ENCODE assay signal across 2 cellular contexts in genomic region chr1:201734776-201735175, GRCh38.
TF ChIP-seq lines count a peak whose summit lies in the region.

No MANE protein-coding gene starts in this region.

TF ChIP-seq in IMR-90, 13 proteins besides CTCF, POLR2A, EP300 and RAD21:
- TF ChIP-seq CHD1 (IDR thresholded peaks at IDR 0.05; ENCODE audit: low read depth, low read length): no peak
- TF ChIP-seq MAFK (IDR thresholded peaks at IDR 0.05; ENCODE audit: low read depth, low read length): no peak
- no peak for TF ChIP-seq NFE2L2 (IDR thresholded peaks at IDR 0.05; ENCODE audit: low read depth, low read length)

TF ChIP-seq in H1, 55 proteins besides CTCF, POLR2A, EP300 and RAD21:
- TF ChIP-seq E2F6 (IDR thresholded peaks at IDR 0.05) (no peak), ASH2L (IDR thresholded peaks at IDR 0.05; ENCODE audit: low read length) (no peak), CTBP2 (IDR thresholded peaks at IDR 0.05; ENCODE audit: borderline replicate concordance, insufficient read depth, insufficient read length, low read length) (no peak), JUN (IDR thresholded peaks at IDR 0.05; ENCODE audit: low read depth, low read length) (no peak), SIX5 (IDR thresholded peaks at IDR 0.05; ENCODE audit: low read depth, low read length) (no peak), SAP30 (IDR thresholded peaks at IDR 0.05; ENCODE audit: insufficient read depth, insufficient replicate concordance, low read length) (no peak), CREB1 (IDR thresholded peaks at IDR 0.05) (no peak), HDAC2 (IDR thresholded peaks at IDR 0.05; ENCODE audit: borderline replicate concordance in 1 of 2, low read depth in 2 of 2, low read length in 2 of 2) (no peak)
